ENCODE assay signal across 8 cellular contexts in the genomic region with DNA sequence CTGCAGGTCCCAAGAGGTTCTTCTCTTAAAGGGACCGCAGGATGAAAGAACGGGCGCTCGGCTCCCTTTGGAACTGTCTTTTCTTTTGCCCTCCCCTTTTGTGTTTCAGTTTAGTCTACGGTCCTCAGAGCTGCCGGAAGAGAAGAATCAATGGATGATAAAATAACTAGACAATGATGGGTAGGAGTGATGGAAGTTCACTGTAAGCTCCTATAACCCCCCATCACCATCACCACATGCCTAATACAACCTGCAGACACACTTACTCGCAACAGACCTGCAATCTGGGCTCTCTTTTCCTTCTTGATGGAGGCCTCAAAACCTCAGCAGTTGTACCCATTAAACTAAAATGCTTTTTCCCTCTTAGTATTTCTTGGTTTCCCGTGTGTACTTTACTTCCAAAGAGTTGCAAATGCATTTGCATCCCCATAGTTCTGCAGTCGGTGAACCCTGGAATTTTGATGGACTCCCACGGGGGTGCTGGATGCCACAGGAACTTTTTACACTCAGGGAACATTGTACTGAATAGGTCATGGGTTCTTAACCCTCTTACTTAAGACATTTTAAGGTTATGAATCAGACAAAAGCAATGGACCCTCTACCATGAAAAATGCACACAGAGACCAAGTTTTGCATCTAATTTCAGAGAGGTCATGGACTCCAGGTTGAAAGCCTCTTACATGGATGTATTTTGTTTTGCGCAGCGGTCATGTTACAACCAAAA. TPM values are rescaled to one million over a fixed set of nuclear protein-coding genes. Genes with fewer than 3 reads are reported as not detected.
DNase-seq lines count a peak whose midpoint lies in the region; ATAC-seq, FAIRE-seq and TF ChIP-seq lines count a peak whose summit lies in the region.

No MANE protein-coding gene starts in this region.

- H3K9me3 ChIP-seq in A549 (peaks cover 10% of the 10 kb centered on the region; the same call in 2 of the 3 replicates), right lobe of liver (no peaks in the 10 kb centered on the region)

- peak overlapping the region; percentile 92 for H3K4me3 Mint-ChIP-seq in activated naive CD8-positive, alpha-beta T cell treated with anti-CD3 and anti-CD28 coated beads, Interleukin-2, amount 10 ng/mL, durations not matched to agents 7 days and 5 days

- intact Hi-C loops in right lobe of liver (cut with DNase I): no loop called here

- ATAC-seq in A549 (peak in 1 of 2 experiments; percentile 61; a peak in 2 of 6 replicates), right lobe of liver (no peak), GM21717 (IDR thresholded peaks at IDR 0.05; ENCODE audit: unreplicated experiment) (no peak), HG02610 (IDR thresholded peaks at IDR 0.05; ENCODE audit: unreplicated experiment) (no peak)
- no peak for ATAC-seq in activated naive CD8-positive, alpha-beta T cell treated with anti-CD3 and anti-CD28 coated beads, Interleukin-2, amount 10 ng/mL, durations not matched to agents 7 days and 5 days (ENCODE audit: low read depth)

- DNase-seq in A549 (ENCODE audit: low read depth in 1 of 2, low spot score in 1 of 2) (no peak), H7 (no peak), right lobe of liver (no peak), foreskin melanocyte (no peak), NCI-H345 (lab: John Stamatoyannopoulos, UW) (no peak)
- no peak for DNase-seq in activated naive CD8-positive, alpha-beta T cell treated with anti-CD3 and anti-CD28 coated beads, Interleukin-2, amount 10 ng/mL, durations not matched to agents 7 days and 5 days

- H3K4me2 ChIP-seq in A549: peak overlapping the region; percentile 80

- POLR2A ChIA-PET in A549 (lab: Yijun Ruan, JAX): interaction anchor here (2.0 kb wide), 1 partner anchor 52 kb away, joined by 9 read pairs; a partner anchor contains a TSS
- POLR2A ChIA-PET in activated naive CD8-positive, alpha-beta T cell treated with anti-CD3 and anti-CD28 coated beads, Interleukin-2, amount 10 ng/mL, durations not matched to agents 7 days and 5 days (lab: Charles Lee): interaction anchor here (0.9 to 1.6 kb wide), 3 partner anchors 21 to 66 kb away, joined by 4 to 9 read pairs (median 8); a partner anchor contains a TSS

- no peak for TF ChIP-seq EP300 in A549 (IDR thresholded peaks at IDR 0.05)

- peak overlapping the region; percentile 70 to 91 for H3K27ac ChIP-seq in A549
- H3K27ac ChIP-seq in right lobe of liver: peak overlapping the region; percentile 41 to 84 (median 75)

- H3K27ac Mint-ChIP-seq in activated naive CD8-positive, alpha-beta T cell treated with anti-CD3 and anti-CD28 coated beads, Interleukin-2, amount 10 ng/mL, durations not matched to agents 7 days and 5 days: peak overlapping the region; percentile 96

- TF ChIP-seq POLR2A in A549 (IDR thresholded peaks at IDR 0.05; ENCODE audit: low read length) (no peak), right lobe of liver (IDR thresholded peaks at IDR 0.05) (no peak)

- peaks cover 21% of the 10 kb centered on the region for H3K4me1 Mint-ChIP-seq in activated naive CD8-positive, alpha-beta T cell treated with anti-CD3 and anti-CD28 coated beads, Interleukin-2, amount 10 ng/mL, durations not matched to agents 7 days and 5 days

- CTCF ChIA-PET in A549 (lab: Yijun Ruan, JAX): interaction anchor here (0.9 to 1.5 kb wide), 4 partner anchors 11 to 489 kb away, joined by 3 to 4 read pairs (median 4); a partner anchor contains a TSS

- H3K4me1 ChIP-seq in A549 (peaks cover 16% of the 10 kb centered on the region), right lobe of liver (peaks cover 0 to 10% (median under 1%) of the 10 kb centered on the region in 4 donors)

- no peak for TF ChIP-seq RAD21 in A549 (conservative IDR thresholded peaks at IDR 0.05 in 1 of 2, IDR thresholded peaks at IDR 0.05 in 1 of 2)

- 29% methylated on average over 12 of the region's 12 CpGs for WGBS in A549 (ENCODE audit: missing lambda C conversion rate)
- 28% methylated on average over 12 of the region's 12 CpGs for WGBS in right lobe of liver (ENCODE audit: insufficient coverage, low coverage, low lambda C conversion rate, missing lambda C conversion rate)

- peaks cover 8% of the 10 kb centered on the region for H3K36me3 Mint-ChIP-seq in activated naive CD8-positive, alpha-beta T cell treated with anti-CD3 and anti-CD28 coated beads, Interleukin-2, amount 10 ng/mL, durations not matched to agents 7 days and 5 days

- TF ChIP-seq CTCF in A549 (IDR thresholded peaks at IDR 0.05): no peak
- TF ChIP-seq CTCF in right lobe of liver (IDR thresholded peaks at IDR 0.05): no peak

- H3K9me3 Mint-ChIP-seq in activated naive CD8-positive, alpha-beta T cell treated with anti-CD3 and anti-CD28 coated beads, Interleukin-2, amount 10 ng/mL, durations not matched to agents 7 days and 5 days: peaks cover 5% of the 10 kb centered on the region

- no peaks in the 10 kb centered on the region for H3K27me3 Mint-ChIP-seq in activated naive CD8-positive, alpha-beta T cell treated with anti-CD3 and anti-CD28 coated beads, Interleukin-2, amount 10 ng/mL, durations not matched to agents 7 days and 5 days

- FAIRE-seq in A549 (lab: Jason Lieb, UNC): no peak

- H3K36me3 ChIP-seq in H7 (replicated peaks; ENCODE audit: control insufficient read depth, insufficient read depth, low read length): peaks cover 22% of the 10 kb centered on the region
- H3K36me3 ChIP-seq in right lobe of liver: peaks cover 0 to 13% (median 0%) of the 10 kb centered on the region in 4 donors

- H3K27me3 ChIP-seq in H7 (ENCODE audit: control insufficient read depth, insufficient read depth, low read length) (no peaks in the 10 kb centered on the region), right lobe of liver (no peaks in the 10 kb centered on the region)

- H3K4me3 ChIP-seq in A549 (peak overlapping the region; percentile 65), H7 (ENCODE audit: insufficient read depth, low read depth, low read length) (peak overlapping the region; percentile 29), right lobe of liver (peak overlapping the region; percentile 18 to 71 (median 59))

TF ChIP-seq in A549, 52 proteins besides CTCF, POLR2A, EP300 and RAD21 (continues in another document):
- TF ChIP-seq TFCP2L1 (CRISPR knock-in tag; IDR thresholded peaks at IDR 0.05) (no peak), RCOR1 (IDR thresholded peaks at IDR 0.05; ENCODE audit: low read depth, low read length) (no peak), ESRRA (IDR thresholded peaks at IDR 0.05; ENCODE audit: borderline replicate concordance, low read length) (no peak), MYC (IDR thresholded peaks at IDR 0.05; ENCODE audit: borderline replicate concordance, low read length) (no peak), HOXA7 (CRISPR knock-in tag; IDR thresholded peaks at IDR 0.05) (no peak)
- TF ChIP-seq, protein P1, sequence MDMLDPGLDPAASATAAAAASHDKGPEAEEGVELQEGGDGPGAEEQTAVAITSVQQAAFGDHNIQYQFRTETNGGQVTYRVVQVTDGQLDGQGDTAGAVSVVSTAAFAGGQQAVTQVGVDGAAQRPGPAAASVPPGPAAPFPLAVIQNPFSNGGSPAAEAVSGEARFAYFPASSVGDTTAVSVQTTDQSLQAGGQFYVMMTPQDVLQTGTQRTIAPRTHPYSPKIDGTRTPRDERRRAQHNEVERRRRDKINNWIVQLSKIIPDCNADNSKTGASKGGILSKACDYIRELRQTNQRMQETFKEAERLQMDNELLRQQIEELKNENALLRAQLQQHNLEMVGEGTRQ (IDR thresholded peaks at IDR 0.05): no peak

RNA-seq across cellular contexts. Expression of a gene that starts 0.6 kb away (rescaled TPM):
- polyA plus RNA-seq in A549 (2011; rRNA removed): 55.9 and 70.0 TPM in 2 replicates
- 20.8 and 28.8 TPM in 2 replicates for polyA plus RNA-seq in A549 (2012; cell fraction: cytosol; rRNA removed)
- polyA plus RNA-seq in A549 (2012; cell fraction: nucleus; rRNA removed): 42.8 and 52.1 TPM in 2 replicates
- polyA plus RNA-seq in A549 (2017; fragmentation: RNase III; extraction: RNeasy Plus Mini Kit Qiagen cat#74134 plus additional on column Dnase treatment): 49.7 to 60.1 TPM (median 59.2 TPM) in 3 replicates
- 105 and 132 TPM in 2 replicates for polyA minus RNA-seq in A549 (2011; rRNA and poly(A)+ RNA removed)
- total RNA-seq in H7 (2014; rRNA removed; shearing (Covaris generic)): 73.1 and 74.9 TPM in 2 replicates
- total RNA-seq in activated naive CD8-positive, alpha-beta T cell treated with anti-CD3 and anti-CD28 coated beads, Interleukin-2, amount 10 ng/mL, durations not matched to agents 7 days and 5 days: 10 to 100 TPM; 68.4 to 73.9 TPM
- 10 to 100 TPM in 5 of 6 experiments, 1 to 10 TPM in 1; 9.8 to 23.0 (median 16.8) TPM for total RNA-seq in right lobe of liver

RNA-seq across cellular contexts. Expression of a gene that starts 20.5 kb away (rescaled TPM):
- 34.4 and 37.7 TPM in 2 replicates for polyA plus RNA-seq in A549 (2011; rRNA removed)
- polyA plus RNA-seq in A549 (2012; cell fraction: cytosol; rRNA removed): 32.3 and 37.4 TPM in 2 replicates
- polyA plus RNA-seq in A549 (2012; cell fraction: nucleus; rRNA removed): 37.4 and 40.0 TPM in 2 replicates
- polyA plus RNA-seq in A549 (2017; fragmentation: RNase III; extraction: RNeasy Plus Mini Kit Qiagen cat#74134 plus additional on column Dnase treatment): 26.3 to 27.6 TPM (median 26.8 TPM) in 3 replicates
- 78.2 and 106 TPM in 2 replicates for polyA minus RNA-seq in A549 (2011; rRNA and poly(A)+ RNA removed)
- 33.4 and 36.2 TPM in 2 replicates for total RNA-seq in H7 (2014; rRNA removed; shearing (Covaris generic))
- 10 to 100 TPM; 73.8 to 75.7 TPM for total RNA-seq in activated naive CD8-positive, alpha-beta T cell treated with anti-CD3 and anti-CD28 coated beads, Interleukin-2, amount 10 ng/mL, durations not matched to agents 7 days and 5 days
- total RNA-seq in right lobe of liver: 10 to 100 TPM; 20.0 to 24.7 (median 22.7) TPM

RNA-seq across cellular contexts. Expression of a gene that starts 24.8 kb away (rescaled TPM):
- polyA plus RNA-seq in A549 (2011; rRNA removed): 28.6 and 35.4 TPM in 2 replicates
- polyA plus RNA-seq in A549 (2012; cell fraction: cytosol; rRNA removed): 19.1 and 19.4 TPM in 2 replicates
- polyA plus RNA-seq in A549 (2012; cell fraction: nucleus; rRNA removed): 64.4 and 65.2 TPM in 2 replicates
- 9.0 to 12.8 TPM (median 12.6 TPM) in 3 replicates for polyA plus RNA-seq in A549 (2017; fragmentation: RNase III; extraction: RNeasy Plus Mini Kit Qiagen cat#74134 plus additional on column Dnase treatment)
- polyA minus RNA-seq in A549 (2011; rRNA and poly(A)+ RNA removed): 29.6 and 37.7 TPM in 2 replicates
- total RNA-seq in H7 (2014; rRNA removed; shearing (Covaris generic)): 36.9 and 41.9 TPM in 2 replicates
- not detected for total RNA-seq in activated naive CD8-positive, alpha-beta T cell treated with anti-CD3 and anti-CD28 coated beads, Interleukin-2, amount 10 ng/mL, durations not matched to agents 7 days and 5 days
- 100 to 1,000 TPM in 4 of 6 experiments, 10 to 100 TPM in 2; 83.4 to 423 (median 208) TPM for total RNA-seq in right lobe of liver

RNA-seq across cellular contexts. Expression of a gene that starts 51.7 kb away (rescaled TPM):
- 405 and 431 TPM in 2 replicates for polyA plus RNA-seq in A549 (2011; rRNA removed)
- 699 and 707 TPM in 2 replicates for polyA plus RNA-seq in A549 (2012; cell fraction: cytosol; rRNA removed)
- polyA plus RNA-seq in A549 (2012; cell fraction: nucleus; rRNA removed): 555 and 703 TPM in 2 replicates
- polyA plus RNA-seq in A549 (2017; fragmentation: RNase III; extraction: RNeasy Plus Mini Kit Qiagen cat#74134 plus additional on column Dnase treatment): 366 to 384 TPM (median 383 TPM) in 3 replicates
- 369 and 423 TPM in 2 replicates for polyA minus RNA-seq in A549 (2011; rRNA and poly(A)+ RNA removed)
- total RNA-seq in H7 (2014; rRNA removed; shearing (Covaris generic)): 889 and 932 TPM in 2 replicates
- total RNA-seq in activated naive CD8-positive, alpha-beta T cell treated with anti-CD3 and anti-CD28 coated beads, Interleukin-2, amount 10 ng/mL, durations not matched to agents 7 days and 5 days: 100 to 1,000 TPM; 240 to 243 TPM
- 100 to 1,000 TPM; 125 to 174 (median 151) TPM for total RNA-seq in right lobe of liver

Comparison
In these comparisons a context has a peak if more than half of its experiments do, and no peak if none do; other contexts are left out.
1. RNA of a gene that starts 24.8 kb away (total RNA-seq): 83.4 to 423 TPM in right lobe of liver and 36.9 to 41.9 TPM in H7; not detected in activated naive CD8-positive, alpha-beta T cell treated with anti-CD3 and anti-CD28 coated beads, Interleukin-2, amount 10 ng/mL, durations not matched to agents 7 days and 5 days; every median in the first group is over 10 times any median in the second.
2. Peak in every context shown above with its lines, with median percentiles within 50 percentile points of each other: H3K4me3 ChIP-seq.